9 cellular contexts compared by ENCODE assay signal in the genomic region with DNA sequence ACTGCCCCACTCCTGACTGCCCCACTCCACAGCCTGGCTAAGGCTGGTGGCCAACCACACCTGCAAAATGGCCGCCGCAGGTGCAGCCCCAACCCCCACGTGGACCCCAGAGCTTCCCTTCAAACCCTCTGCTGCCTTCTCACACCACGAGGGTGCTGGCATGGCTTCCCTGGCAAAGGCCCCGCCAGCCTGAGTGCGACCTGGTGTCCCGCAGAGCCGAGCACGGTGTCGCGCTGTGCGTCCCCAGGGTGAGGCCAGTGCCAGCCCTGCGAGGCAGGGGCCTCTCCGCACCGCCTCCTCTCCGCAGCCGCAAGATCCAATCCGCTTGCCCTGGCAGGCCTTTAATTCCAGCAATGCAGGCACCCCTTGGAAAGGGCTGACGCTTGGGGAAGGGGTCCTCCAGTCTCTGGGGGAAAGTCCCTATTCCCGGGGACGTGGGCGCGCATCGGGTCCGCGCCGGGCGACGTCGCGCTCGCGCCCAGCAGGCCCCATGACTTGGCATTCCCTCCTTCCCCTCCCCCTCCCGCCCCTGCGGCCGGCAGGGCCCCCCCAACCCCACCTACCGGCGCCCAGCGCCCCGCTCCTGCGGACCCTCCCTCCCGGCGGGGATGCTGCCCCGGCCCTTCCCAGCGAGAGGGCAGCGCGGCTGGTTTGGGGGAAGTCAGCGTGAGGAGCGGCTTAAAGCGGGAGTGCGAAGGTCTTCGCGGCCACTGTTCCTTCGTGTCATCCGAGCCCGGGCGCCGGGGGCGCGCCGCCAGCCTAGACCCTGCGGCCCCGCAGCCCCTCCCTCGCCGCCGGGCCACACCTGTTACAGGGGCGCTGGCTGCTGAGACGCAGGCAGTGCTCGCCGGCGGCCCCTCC.
DNase-seq lines count a peak whose midpoint lies in the region; ATAC-seq and TF ChIP-seq lines count a peak whose summit lies in the region.
"Had no signal": no experiment of that assay in that cellular context is flagged by ENCODE, and none has a peak within 500 bp of the region (broad histone marks: within the 10 kb centered on the region; RNA-seq: fewer than 3 reads in every experiment).

No MANE protein-coding gene starts in this region.

- H3K36me3 Mint-ChIP-seq in effector memory CD8-positive, alpha-beta T cell (ENCODE audit: insufficient read depth), result no peaks in the 10 kb centered on the region
- H3K36me3 Mint-ChIP-seq in nephron progenitor cell (ENCODE audit: low read depth), result no peaks in the 10 kb centered on the region

- H3K4me1 Mint-ChIP-seq in effector memory CD8-positive, alpha-beta T cell (ENCODE audit: low read depth in 2 of 2), result peaks cover 0 to 9% of the 10 kb centered on the region in 2 donors
- H3K4me1 Mint-ChIP-seq in nephron progenitor cell, result peaks cover 5% of the 10 kb centered on the region

- H3K27me3 Mint-ChIP-seq in effector memory CD8-positive, alpha-beta T cell, result peaks cover 49 to 66% of the 10 kb centered on the region in 2 donors
- H3K27me3 Mint-ChIP-seq in nephron progenitor cell (ENCODE audit: low read depth, poor library complexity), result peaks cover 68% of the 10 kb centered on the region

- peak; percentile 68 for DNase-seq in NCI-H146 (lab: John Stamatoyannopoulos, UW)
- no peak for DNase-seq in effector memory CD8-positive, alpha-beta T cell
- peak; percentile 59 for DNase-seq in nephron progenitor cell
- DNase-seq in KG1 (lab: John Stamatoyannopoulos, UW), result no peak
- DNase-seq in activated CD4-positive, CD25-positive, alpha-beta regulatory T cell treated with anti-CD3 and anti-CD28 coated beads, Interleukin-2, amount 50 U/mL, for 72 hours, result no peak
- DNase-seq in COLO829 (ENCODE audit: low spot score), result no peak

- no peak for TF ChIP-seq CTCF in C4-2B (conservative IDR thresholded peaks at IDR 0.05)
- no peak for TF ChIP-seq CTCF in nephron progenitor cell (IDR thresholded peaks at IDR 0.05)

- peaks cover 0 to 3% of the 10 kb centered on the region in 2 donors for H3K9me3 Mint-ChIP-seq in effector memory CD8-positive, alpha-beta T cell
- H3K9me3 Mint-ChIP-seq in nephron progenitor cell, result peaks cover 27% of the 10 kb centered on the region

- peak overlapping the region; percentile 50 for H3K27ac ChIP-seq in C4-2B
- H3K27ac ChIP-seq: HL-60 had no signal

- H3K4me3 Mint-ChIP-seq in effector memory CD8-positive, alpha-beta T cell, result peak overlapping the region; percentile 8 to 23
- H3K4me3 Mint-ChIP-seq in nephron progenitor cell, result peak overlapping the region; percentile 64

- no peak for ATAC-seq in effector memory CD8-positive, alpha-beta T cell (replicated peaks)
- no peak for ATAC-seq in HG03457 (IDR thresholded peaks at IDR 0.05; ENCODE audit: unreplicated experiment)

- H3K27ac Mint-ChIP-seq in effector memory CD8-positive, alpha-beta T cell, result peak overlapping the region in 1 of 2 donors; percentile 49
- no peak overlapping the region for H3K27ac Mint-ChIP-seq in nephron progenitor cell

Comparison
In these comparisons a context has a peak if more than half of its experiments do, and no peak if none do; other contexts are left out.
1. DNase-seq: peak in NCI-H146 (single experiment) and nephron progenitor cell (single experiment); none in effector memory CD8-positive, alpha-beta T cell (0 of 3), KG1 (single experiment), activated CD4-positive, CD25-positive, alpha-beta regulatory T cell treated with anti-CD3 and anti-CD28 coated beads, Interleukin-2, amount 50 U/mL, for 72 hours (single experiment) and COLO829 (single experiment).